Comparison of ENCODE assay signal across 1 cellular context in the genomic region with DNA sequence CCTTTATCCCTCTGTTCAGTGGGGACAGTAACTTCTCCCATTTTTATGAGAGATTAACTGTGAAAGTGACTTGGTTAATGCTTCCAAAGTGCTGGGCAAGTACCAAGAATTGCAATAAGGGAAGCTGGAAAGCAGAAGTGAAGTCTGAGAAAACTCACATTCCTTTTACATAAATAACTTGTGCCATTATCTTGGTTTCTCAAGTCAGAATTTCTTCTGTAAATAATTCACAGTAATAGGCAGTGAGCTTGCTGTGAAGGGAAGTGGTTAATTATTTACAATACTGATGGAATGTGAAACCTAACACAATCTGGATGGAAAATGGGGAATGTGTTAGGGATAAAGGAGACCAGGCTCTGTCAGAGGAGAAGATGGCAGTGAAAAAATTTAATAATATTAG.
TF ChIP-seq lines count a peak whose summit lies in the region.

No MANE protein-coding gene starts in this region.

TF ChIP-seq in HepG2, 621 proteins besides CTCF, POLR2A, EP300 and RAD21 (continued from another document):
- TF ChIP-seq HNF1A (IDR thresholded peaks at IDR 0.05; ENCODE audit: low read depth) (peak; percentile 35; the same call in 1 of the 2 replicates), HNF1A (CRISPR knock-in tag; IDR thresholded peaks at IDR 0.05; ENCODE audit: borderline replicate concordance) (no peak)
